ENCODE assay signal across 29 cellular contexts in the genomic region with DNA sequence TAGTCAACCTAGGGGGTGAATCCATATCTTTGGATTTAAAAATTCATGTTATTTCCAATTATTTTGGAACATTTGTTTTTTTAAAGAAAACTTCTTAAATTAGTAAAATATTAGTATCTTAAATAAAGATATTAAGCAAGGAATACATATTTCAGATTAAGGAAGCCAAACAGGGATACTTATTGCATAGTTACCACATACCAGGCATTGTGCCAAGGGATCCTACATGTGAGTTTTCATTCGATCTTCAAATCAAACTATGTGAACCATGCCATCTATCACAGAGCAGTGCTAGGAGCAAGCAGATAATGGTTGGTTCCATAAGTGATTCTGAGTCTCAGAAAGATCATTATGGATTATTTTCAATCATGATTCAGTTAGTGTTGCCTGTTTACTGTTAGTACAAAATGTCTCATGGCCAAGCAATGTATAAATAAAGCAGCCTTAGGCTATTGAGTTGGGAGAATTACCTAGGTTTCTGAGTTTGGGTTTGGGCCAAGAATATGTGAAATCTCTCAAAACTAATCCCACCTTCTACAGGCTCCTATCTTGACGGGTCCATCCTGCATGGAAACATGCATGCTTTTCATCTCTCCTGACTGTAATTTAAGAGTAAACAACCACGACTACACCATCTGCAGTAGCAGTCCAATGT.
A peak's percentile ranks its signal among the peaks of the same experiment; 100 is the strongest.
DNase-seq lines count a peak whose midpoint lies in the region; TF ChIP-seq lines count a peak whose summit lies in the region.
"Had no signal": no experiment of that assay in that cellular context is flagged by ENCODE, and none has a peak within 500 bp of the region (broad histone marks: within the 10 kb centered on the region; RNA-seq: fewer than 3 reads in every experiment).

No MANE protein-coding gene starts in this region.

- CTCF ChIA-PET in RWPE1 (lab: Yijun Ruan, JAX) = no interaction called here

- H3K9me3 ChIP-seq in HAP-1 = no peaks in the 10 kb centered on the region
- H3K9me3 ChIP-seq: SJSA1, suprapubic skin, upper lobe of right lung had no signal

- DNase-seq in DMS 273 (lab: John Stamatoyannopoulos, UW; ENCODE audit: unreplicated experiment) (peak; percentile 1), DMS 273 treated with DMSO at 0.1 percent for 48 hours (lab: John Stamatoyannopoulos, UW) (no peak), RWPE1 (ENCODE audit: low spot score) (peak; percentile 27), fibroblast of mammary gland (ENCODE audit: low read depth) (peak; percentile 1), retinal pigment epithelial cell (ENCODE audit: low read depth) (peak; percentile 17), NCI-H1105 treated with DMSO at 0.1 percent for 48 hours (lab: John Stamatoyannopoulos, UW) (no peak), HAP-1 (ENCODE audit: low spot score in 2 of 2) (no peak)
- no peak for DNase-seq in activated CD4-positive, alpha-beta T cell treated with anti-CD3 and anti-CD28 coated beads for 4 hours
- DNase-seq: activated CD4-positive, alpha-beta T cell treated with anti-CD3 and anti-CD28 coated beads for 48 hours; activated CD8-positive, alpha-beta memory T cell treated with anti-CD3 and anti-CD28 coated beads for 24 hours; activated effector memory CD4-positive, alpha-beta T cell treated with Interleukin-2 at 50 U/mL for 16 hours; activated T-cell treated with anti-CD3 and anti-CD28 coated beads for 4 hours; aorta; C1 segment of cervical spinal cord; caudate nucleus; COR-L47; DMS79 treated with DMSO at 0.1 percent for 48 hours; effector memory CD8-positive, alpha-beta T cell; NCI-H1092; NCI-H1694 treated with DMSO at 0.1 percent for 48 hours; NCI-H2171 treated with DMSO at 0.1 percent for 48 hours; NCI-H510A treated with DMSO at 0.1 percent for 48 hours; stimulated activated naive CD4-positive, alpha-beta T cell; T1000; upper lobe of right lung had no signal

- POLR2A ChIA-PET in RWPE1 (lab: Yijun Ruan, JAX; ENCODE audit: low non-redundant PET) = no interaction called here

- no peaks in the 10 kb centered on the region for H3K27me3 ChIP-seq in HAP-1 (ENCODE audit: low read depth)
- H3K27me3 ChIP-seq: SJSA1, suprapubic skin, upper lobe of right lung had no signal

- in situ Hi-C loops in HAP-1 (cut with MboI; ENCODE audit: low sequenced_read_pairs) = no loop called here

- no peaks in the 10 kb centered on the region for H3K4me1 ChIP-seq in HAP-1
- H3K4me1 ChIP-seq: SJSA1, suprapubic skin, upper lobe of right lung had no signal

- no peak for TF ChIP-seq CTCF in RWPE1 (conservative IDR thresholded peaks at IDR 0.05; ENCODE audit: low read depth)
- TF ChIP-seq CTCF in fibroblast of mammary gland (conservative IDR thresholded peaks at IDR 0.05; ENCODE audit: control insufficient read depth, insufficient read depth, low read depth, low read length) = no peak
- no peak for TF ChIP-seq CTCF in retinal pigment epithelial cell (conservative IDR thresholded peaks at IDR 0.05; ENCODE audit: low read depth, low read length)

- no peak overlapping the region for H3K27ac ChIP-seq in RWPE1
- H3K27ac ChIP-seq: SJSA1, suprapubic skin, upper lobe of right lung, VCaP had no signal

- H3K4me3 ChIP-seq in fibroblast of mammary gland (ENCODE audit: control insufficient read depth, low read depth, low read length) (no peak overlapping the region), retinal pigment epithelial cell (ENCODE audit: low read length) (no peak overlapping the region), HAP-1 (no peak overlapping the region)
- H3K4me3 ChIP-seq: lung, SJSA1, suprapubic skin, upper lobe of right lung had no signal

- no peaks in the 10 kb centered on the region for H3K36me3 ChIP-seq in HAP-1 (replicated peaks)
- H3K36me3 ChIP-seq: SJSA1, suprapubic skin, upper lobe of right lung had no signal

Comparison
In these comparisons a context has a peak if more than half of its experiments do, and no peak if none do; other contexts are left out.
1. DNase-seq: peak in DMS 273 (single experiment), RWPE1 (single experiment), fibroblast of mammary gland (single experiment) and retinal pigment epithelial cell (single experiment); none in DMS 273 treated with DMSO at 0.1 percent for 48 hours (single experiment), NCI-H1105 treated with DMSO at 0.1 percent for 48 hours (single experiment), HAP-1 (0 of 2) and activated CD4-positive, alpha-beta T cell treated with anti-CD3 and anti-CD28 coated beads for 4 hours (0 of 2).